ENCODE assay signal across 10 cellular contexts in genomic region chrX:15849555-15849954, GRCh38. TPM values are rescaled to one million over a fixed set of nuclear protein-coding genes. Genes with fewer than 3 reads are reported as not detected.
DNase-seq lines count a peak whose midpoint lies in the region; ATAC-seq and TF ChIP-seq lines count a peak whose summit lies in the region.
"Had no signal": no experiment of that assay in that cellular context is flagged by ENCODE, and none has a peak within 500 bp of the region (broad histone marks: within the 10 kb centered on the region; RNA-seq: fewer than 3 reads in every experiment).

No MANE protein-coding gene starts in this region.

- ATAC-seq in stimulated activated effector memory CD8-positive, alpha-beta T cell treated with anti-CD3 and anti-CD28 coated beads, Interleukin-12 subunit alpha, Interleukin-12 subunit beta, amount 100 ng/mL, for 72 hours, result no peak
- no peak for ATAC-seq in GM19455 (IDR thresholded peaks at IDR 0.05; ENCODE audit: unreplicated experiment)
- ATAC-seq: naive thymus-derived CD4-positive, alpha-beta T cell had no signal

- H3K27ac ChIP-seq in AG04450 (ENCODE audit: low read depth, low read length), result no peak overlapping the region
- peak overlapping the region in 2 of 4 donors; percentile 49 to 70 for H3K27ac ChIP-seq in tibial nerve

- WGBS in tibial nerve, 2 donors, result 49 to 59% methylated on average over 5 of the region's 5 CpGs

- H3K9me3 ChIP-seq in AG04450 (ENCODE audit: control insufficient read depth, insufficient read depth, low read length) (no peaks in the 10 kb centered on the region), tibial nerve (no peaks in the 10 kb centered on the region)

- H3K4me1 Mint-ChIP-seq in stimulated activated effector memory CD8-positive, alpha-beta T cell treated with anti-CD3 and anti-CD28 coated beads, Interleukin-12 subunit alpha, Interleukin-12 subunit beta, amount 100 ng/mL, for 72 hours, result peaks cover 7% of the 10 kb centered on the region

- CTCF ChIA-PET in AG04450 (lab: Charles Lee), result interaction anchor here (0.6 to 2.0 kb wide), 7 partner anchors 10 to 846 kb away, joined by 3 to 5 read pairs (median 4); partner anchors contain the start of gene GRPR

- TF ChIP-seq CTCF in AG04450 (IDR thresholded peaks at IDR 0.05; ENCODE audit: low read depth, low read length) (peak; percentile 39), astrocyte of the spinal cord (IDR thresholded peaks at IDR 0.05; ENCODE audit: low read depth, low read length) (peak; percentile 45), kidney epithelial cell (IDR thresholded peaks at IDR 0.05; ENCODE audit: insufficient read depth, low read length, poor library complexity, severe bottlenecking) (peak; percentile 57), tibial nerve (IDR thresholded peaks at IDR 0.05) (peak in 2 of 5 experiments; percentile 13 to 19)

- no peaks in the 10 kb centered on the region for H3K9me3 Mint-ChIP-seq in stimulated activated effector memory CD8-positive, alpha-beta T cell treated with anti-CD3 and anti-CD28 coated beads, Interleukin-12 subunit alpha, Interleukin-12 subunit beta, amount 100 ng/mL, for 72 hours
- H3K9me3 Mint-ChIP-seq: naive thymus-derived CD4-positive, alpha-beta T cell had no signal

- no peak overlapping the region for H3K4me3 ChIP-seq in AG04450 (ENCODE audit: low read depth, low read length)
- no peak overlapping the region for H3K4me3 ChIP-seq in astrocyte of the spinal cord (ENCODE audit: low read depth, low read length)
- H3K4me3 ChIP-seq in kidney epithelial cell (ENCODE audit: low read depth, low read length), result no peak overlapping the region
- H3K4me3 ChIP-seq in tibial nerve, result no peak overlapping the region

- H3K27ac Mint-ChIP-seq in stimulated activated effector memory CD8-positive, alpha-beta T cell treated with anti-CD3 and anti-CD28 coated beads, Interleukin-12 subunit alpha, Interleukin-12 subunit beta, amount 100 ng/mL, for 72 hours, result no peak overlapping the region

- H3K4me1 ChIP-seq in tibial nerve, result peaks cover 0 to 13% (median 6%) of the 10 kb centered on the region in 4 donors

- no peaks in the 10 kb centered on the region for H3K27me3 ChIP-seq in AG04450 (ENCODE audit: control insufficient read depth, insufficient read depth, low read length)
- no peaks in the 10 kb centered on the region for H3K27me3 ChIP-seq in kidney epithelial cell (ENCODE audit: control insufficient read depth, insufficient read depth, low read length)
- no peaks in the 10 kb centered on the region for H3K27me3 ChIP-seq in tibial nerve

- no peak overlapping the region for H3K4me3 Mint-ChIP-seq in stimulated activated effector memory CD8-positive, alpha-beta T cell treated with anti-CD3 and anti-CD28 coated beads, Interleukin-12 subunit alpha, Interleukin-12 subunit beta, amount 100 ng/mL, for 72 hours
- H3K4me3 Mint-ChIP-seq: naive thymus-derived CD4-positive, alpha-beta T cell had no signal

- no peak for TF ChIP-seq EP300 in tibial nerve (IDR thresholded peaks at IDR 0.05)

- POLR2A ChIA-PET in AG04450 (lab: Yijun Ruan, JAX), result no interaction called here

- H3K36me3 Mint-ChIP-seq in stimulated activated effector memory CD8-positive, alpha-beta T cell treated with anti-CD3 and anti-CD28 coated beads, Interleukin-12 subunit alpha, Interleukin-12 subunit beta, amount 100 ng/mL, for 72 hours, result peaks cover 39% of the 10 kb centered on the region

- TF ChIP-seq POLR2A in tibial nerve (IDR thresholded peaks at IDR 0.05), result no peak

- in situ Hi-C loops in astrocyte of the spinal cord (cut with HindIII; ENCODE audit: low sequenced_read_pairs), result no loop called here

- DNase-seq in AG04450 (ENCODE audit: low read depth, low spot score) (no peak), HT1080 (ENCODE audit: low read depth) (peak; percentile 34), astrocyte of the spinal cord (ENCODE audit: low read depth, low spot score) (peak; percentile 20), kidney epithelial cell (ENCODE audit: low read depth) (no peak), NCI-H510A (lab: John Stamatoyannopoulos, UW) (no peak), tibial nerve (ENCODE audit: low spot score in 2 of 2) (no peak)
- no peak for DNase-seq in stimulated activated effector memory CD8-positive, alpha-beta T cell treated with anti-CD3 and anti-CD28 coated beads, Interleukin-12 subunit alpha, Interleukin-12 subunit beta, amount 100 ng/mL, for 72 hours (ENCODE audit: low spot score in 2 of 2)
- DNase-seq: DMS153; naive thymus-derived CD4-positive, alpha-beta T cell had no signal

- H3K36me3 ChIP-seq in kidney epithelial cell (ENCODE audit: control insufficient read depth, insufficient read depth, low read length) (peaks cover 1% of the 10 kb centered on the region), tibial nerve (no peaks in the 10 kb centered on the region)

RNA-seq across cellular contexts. Expression of gene AP1S2, which starts 5.1 kb away (rescaled TPM):
- 42.6 and 60.8 TPM in 2 replicates for polyA plus RNA-seq in AG04450 (2011; rRNA removed)
- 13.5 and 32.5 TPM in 2 replicates for polyA minus RNA-seq in AG04450 (2011; rRNA and poly(A)+ RNA removed)
- 63.3 and 67.6 TPM in 2 replicates for total RNA-seq in HT1080 (2014; rRNA removed; shearing (Covaris generic))
- 32.0 and 43.8 TPM in 2 replicates for polyA plus RNA-seq in HT1080 (2015; cell fraction: cytosol; rRNA removed)
- 17.7 and 20.5 TPM in 2 replicates for polyA plus RNA-seq in HT1080 (2015; cell fraction: nucleus; rRNA removed)
- total RNA-seq in kidney epithelial cell (46.0 and 50.0 TPM in 2 replicates), tibial nerve (100 to 1,000 TPM in 1 of 4 donors, 10 to 100 TPM in 3; 67.5 to 127 (median 95.3) TPM)

RNA-seq across cellular contexts. Expression of gene ZRSR2, which starts 59.3 kb away (rescaled TPM):
- polyA plus RNA-seq in AG04450 (2011; rRNA removed), result 6.1 and 7.7 TPM in 2 replicates
- polyA minus RNA-seq in AG04450 (2011; rRNA and poly(A)+ RNA removed), result 2.3 and 3.1 TPM in 2 replicates
- total RNA-seq in HT1080 (2014; rRNA removed; shearing (Covaris generic)), result 1.0 and 2.6 TPM in 2 replicates
- polyA plus RNA-seq in HT1080 (2015; cell fraction: cytosol; rRNA removed), result 1.4 and 3.1 TPM in 2 replicates
- 3.8 and 4.3 TPM in 2 replicates for polyA plus RNA-seq in HT1080 (2015; cell fraction: nucleus; rRNA removed)
- total RNA-seq in kidney epithelial cell (6.0 and 7.1 TPM in 2 replicates), tibial nerve (10 to 100 TPM in 2 of 4 donors, 1 to 10 TPM in 2; 2.4 to 12.8 (median 9.3) TPM)

Comparison
In these comparisons a context has a peak if more than half of its experiments do, and no peak if none do; other contexts are left out.
1. DNase-seq: peak in HT1080 (single experiment) and astrocyte of the spinal cord (single experiment); none in AG04450 (single experiment), kidney epithelial cell (single experiment), stimulated activated effector memory CD8-positive, alpha-beta T cell treated with anti-CD3 and anti-CD28 coated beads, Interleukin-12 subunit alpha, Interleukin-12 subunit beta, amount 100 ng/mL, for 72 hours (0 of 2), NCI-H510A (single experiment) and tibial nerve (0 of 2).